Comparison of ENCODE assay signal across 9 cellular contexts in genomic region chr12:121576851-121577391, GRCh38. TPM values are rescaled to one million over a fixed set of nuclear protein-coding genes. Genes with fewer than 3 reads are reported as not detected.
A peak's percentile ranks its signal among the peaks of the same experiment; 100 is the strongest.
DNase-seq lines count a peak whose midpoint lies in the region; ATAC-seq lines count a peak whose summit lies in the region.
"Had no signal": no experiment of that assay in that cellular context is flagged by ENCODE, and none has a peak within 500 bp of the region (broad histone marks: within the 10 kb centered on the region; RNA-seq: fewer than 3 reads in every experiment).

No MANE protein-coding gene starts in this region.

- H3K4me3 ChIP-seq in skin epidermis: no peak overlapping the region

- DNase-seq in NCI-H526 (lab: John Stamatoyannopoulos, UW) (peak; percentile 60 to 77), NCI-H526 treated with DMSO at 0.1 percent for 48 hours (lab: John Stamatoyannopoulos, UW) (no peak), T1000 (lab: John Stamatoyannopoulos, UW) (peak; percentile 83), fibroblast of the conjunctiva (ENCODE audit: low read depth) (peak; percentile 55), NCI-H524 (lab: John Stamatoyannopoulos, UW) (no peak)
- DNase-seq in stimulated activated CD8-positive, alpha-beta memory T cell treated with anti-CD3 and anti-CD28 coated beads, Interleukin-4, amount 100 ng/mL, for 48 hours: no peak
- DNase-seq: small intestine had no signal

- ATAC-seq in esophagus mucosa: no peak

- peak overlapping the region in 20 of 21 experiments; percentile 50 to 96 (median 90) for H3K27ac ChIP-seq in skin epidermis

RNA-seq across cellular contexts. Expression of gene KDM2B, which starts 3.9 kb away (rescaled TPM):
- total RNA-seq in esophagus mucosa: 20.0 TPM

RNA-seq across cellular contexts. Expression of gene ORAI1, which starts 49.4 kb away (rescaled TPM):
- 7.3 TPM for total RNA-seq in esophagus mucosa

Comparison
In these comparisons a context has a peak if more than half of its experiments do, and no peak if none do; other contexts are left out.
1. DNase-seq: peak in NCI-H526 (2 of 2), T1000 (single experiment) and fibroblast of the conjunctiva (single experiment); none in NCI-H526 treated with DMSO at 0.1 percent for 48 hours (single experiment), NCI-H524 (0 of 2) and stimulated activated CD8-positive, alpha-beta memory T cell treated with anti-CD3 and anti-CD28 coated beads, Interleukin-4, amount 100 ng/mL, for 48 hours (single experiment).